Comparison of ENCODE assay signal across 9 cellular contexts in genomic region chr15:81108427-81108826, GRCh38.
DNase-seq lines count a peak whose midpoint lies in the region; ATAC-seq and TF ChIP-seq lines count a peak whose summit lies in the region.
"Had no signal": no experiment of that assay in that cellular context is flagged by ENCODE, and none has a peak within 500 bp of the region (broad histone marks: within the 10 kb centered on the region; RNA-seq: fewer than 3 reads in every experiment).

No MANE protein-coding gene starts in this region.

- TF ChIP-seq POLR2A in NB4 (IDR thresholded peaks at IDR 0.05; ENCODE audit: extremely low read depth, insufficient read length) = no peak

- no peak for ATAC-seq in HG02970 (IDR thresholded peaks at IDR 0.05; ENCODE audit: low FRiP score, unreplicated experiment)

- no peak overlapping the region for H3K4me3 ChIP-seq in NB4 (ENCODE audit: low read depth, low read length)
- no peak overlapping the region for H3K4me3 ChIP-seq in epithelial cell of esophagus (ENCODE audit: low read length)

- DNase-seq in activated naive CD4-positive, alpha-beta T cell treated with Interleukin-2 at 50 U/mL for 16 hours = peak; percentile 16
- no peak for DNase-seq in activated naive CD4-positive, alpha-beta T cell (lab: John Stamatoyannopoulos, UW)
- DNase-seq in NB4 (ENCODE audit: low read depth) (peak; percentile 25), epithelial cell of esophagus (ENCODE audit: low read depth) (no peak), NCI-H2029 (lab: John Stamatoyannopoulos, UW) (no peak)
- DNase-seq in stimulated activated CD4-positive, alpha-beta T cell treated with anti-CD3 and anti-CD28 coated beads, Interleukin-4, amount 100 ng/mL, for 24 hours = peak; percentile 8
- DNase-seq in activated effector memory CD4-positive, alpha-beta T cell treated with anti-CD3 and anti-CD28 coated beads, Interleukin-2, amount 50 U/mL, for 16 hours = no peak
- DNase-seq: DMS53 had no signal

- TF ChIP-seq CTCF in NB4 (IDR thresholded peaks at IDR 0.05; ENCODE audit: low read depth, low read length) (peak; percentile 61), epithelial cell of esophagus (IDR thresholded peaks at IDR 0.05; ENCODE audit: insufficient read depth, low read depth, low read length, missing control alignments) (peak; percentile 30)

Comparison
In these comparisons a context has a peak if more than half of its experiments do, and no peak if none do; other contexts are left out.
1. DNase-seq: peak in activated naive CD4-positive, alpha-beta T cell treated with Interleukin-2 at 50 U/mL for 16 hours (single experiment), NB4 (single experiment) and stimulated activated CD4-positive, alpha-beta T cell treated with anti-CD3 and anti-CD28 coated beads, Interleukin-4, amount 100 ng/mL, for 24 hours (single experiment); none in activated naive CD4-positive, alpha-beta T cell (0 of 4), epithelial cell of esophagus (single experiment), NCI-H2029 (single experiment) and activated effector memory CD4-positive, alpha-beta T cell treated with anti-CD3 and anti-CD28 coated beads, Interleukin-2, amount 50 U/mL, for 16 hours (single experiment).